In genomic region chr2:43169987-43170732, GRCh38 we compare ENCODE assay signal across 9 cellular contexts. TPM values are rescaled to one million over a fixed set of nuclear protein-coding genes. Genes with fewer than 3 reads are reported as not detected.
DNase-seq lines count a peak whose midpoint lies in the region; ATAC-seq, FAIRE-seq and TF ChIP-seq lines count a peak whose summit lies in the region.
"Had no signal": no experiment of that assay in that cellular context is flagged by ENCODE, and none has a peak within 500 bp of the region (broad histone marks: within the 10 kb centered on the region; RNA-seq: fewer than 3 reads in every experiment).

No MANE protein-coding gene starts in this region.

- peaks cover 10% of the 10 kb centered on the region for H3K9me3 ChIP-seq in Loucy (ENCODE audit: insufficient read depth, low read depth, low read length)
- H3K9me3 ChIP-seq: HAP-1 had no signal

- peaks cover 33% of the 10 kb centered on the region for H3K4me1 ChIP-seq in Loucy (ENCODE audit: insufficient read depth, low read length, poor library complexity, severe bottlenecking)
- H3K4me1 ChIP-seq: HAP-1 had no signal

- H3K4me2 ChIP-seq in Loucy (ENCODE audit: low read depth, low read length, poor library complexity, severe bottlenecking), result no peak overlapping the region

- TF ChIP-seq CTCF in BJ (IDR thresholded peaks at IDR 0.05; ENCODE audit: insufficient read depth, low read depth, low read length) (peak; percentile 46), Loucy (conservative IDR thresholded peaks at IDR 0.05; ENCODE audit: low read length) (peak; percentile 94), fibroblast of pulmonary artery (IDR thresholded peaks at IDR 0.05; ENCODE audit: low read length, missing control alignments) (peak; percentile 44)

- H4K20me1 ChIP-seq in Loucy (ENCODE audit: insufficient read depth, low read length, poor library complexity, severe bottlenecking), result no peaks in the 10 kb centered on the region

- no peaks in the 10 kb centered on the region for H3K79me2 ChIP-seq in Loucy (ENCODE audit: insufficient read depth, low read length)

- POLR2A ChIA-PET in BJ (lab: Charles Lee), result no interaction called here

- no peaks in the 10 kb centered on the region for H3K9me2 ChIP-seq in Loucy (replicated peaks; ENCODE audit: low read depth, low read length)

- peak overlapping the region; percentile 57 for H3K9ac ChIP-seq in Loucy (ENCODE audit: low read depth, low read length, poor library complexity, severe bottlenecking)

- no peaks in the 10 kb centered on the region for H3F3A ChIP-seq in Loucy (ENCODE audit: low read depth)

- no peak for FAIRE-seq in GM19239 (lab: Jason Lieb, UNC)

- DNase-seq in BJ (ENCODE audit: low read depth), result no peak
- peak; percentile 53 for DNase-seq in activated T-cell treated with anti-CD3 and anti-CD28 coated beads for 1 hour (ENCODE audit: low read depth)
- no peak for DNase-seq in fibroblast of pulmonary artery (ENCODE audit: low read depth)
- peak; percentile 57 for DNase-seq in stimulated activated CD4-positive, alpha-beta T cell treated with anti-CD3 and anti-CD28 coated beads, Interleukin-12 subunit alpha, Interleukin-12 subunit beta, amount 100 ng/mL, for 4 hours
- DNase-seq in NCI-H1048 (lab: John Stamatoyannopoulos, UW), result no peak
- DNase-seq in GM19239 (ENCODE audit: insufficient read length, low spot score), result no peak

- CTCF ChIA-PET in BJ (lab: Yijun Ruan, JAX), result interaction anchor here (0.6 to 1.4 kb wide), 5 partner anchors 8 to 207 kb away, joined by 3 to 4 read pairs (median 3); no protein-coding TSS in a partner anchor

- H3K27me3 ChIP-seq in BJ (ENCODE audit: control insufficient read depth, insufficient read depth, low read length), result no peaks in the 10 kb centered on the region; the same call in 1 of the 2 replicates
- H3K27me3 ChIP-seq in Loucy (ENCODE audit: insufficient read depth, low read length, poor library complexity, severe bottlenecking), result no peaks in the 10 kb centered on the region

- peak overlapping the region; percentile 38 for H2AFZ ChIP-seq in Loucy (ENCODE audit: low read length)

- H3K36me3 ChIP-seq in BJ (ENCODE audit: control insufficient read depth, insufficient read depth, low read length) (no peaks in the 10 kb centered on the region), Loucy (ENCODE audit: insufficient read depth, low read length) (no peaks in the 10 kb centered on the region)
- H3K36me3 ChIP-seq: HAP-1 had no signal

- no peak for ATAC-seq in GM18498 (IDR thresholded peaks at IDR 0.05; ENCODE audit: unreplicated experiment)

- H3K4me3 ChIP-seq in BJ (ENCODE audit: low read depth, low read length) (no peak overlapping the region), Loucy (ENCODE audit: low read length, poor library complexity, severe bottlenecking) (no peak overlapping the region), fibroblast of pulmonary artery (replicated peaks; ENCODE audit: low read depth, low read length) (no peak overlapping the region)
- H3K4me3 ChIP-seq: HAP-1 had no signal

RNA-seq across cellular contexts. Expression of gene ZFP36L2, which starts 56.2 kb away (rescaled TPM):
- polyA plus RNA-seq in BJ (2011; rRNA removed), result 4.0 and 6.9 TPM in 2 replicates
- 3.3 and 6.4 TPM in 2 replicates for polyA minus RNA-seq in BJ (2011; rRNA and poly(A)+ RNA removed)

Comparison
In these comparisons a context has a peak if more than half of its experiments do, and no peak if none do; other contexts are left out.
1. DNase-seq: peak in activated T-cell treated with anti-CD3 and anti-CD28 coated beads for 1 hour (single experiment) and stimulated activated CD4-positive, alpha-beta T cell treated with anti-CD3 and anti-CD28 coated beads, Interleukin-12 subunit alpha, Interleukin-12 subunit beta, amount 100 ng/mL, for 4 hours (single experiment); none in BJ (single experiment), fibroblast of pulmonary artery (single experiment), NCI-H1048 (single experiment) and GM19239 (single experiment).
2. CTCF ChIP-seq: peak in every context shown above with its lines; median percentile 94 in Loucy; 46 in BJ; 44 in fibroblast of pulmonary artery.